12 cellular contexts compared by ENCODE assay signal in the genomic region with DNA sequence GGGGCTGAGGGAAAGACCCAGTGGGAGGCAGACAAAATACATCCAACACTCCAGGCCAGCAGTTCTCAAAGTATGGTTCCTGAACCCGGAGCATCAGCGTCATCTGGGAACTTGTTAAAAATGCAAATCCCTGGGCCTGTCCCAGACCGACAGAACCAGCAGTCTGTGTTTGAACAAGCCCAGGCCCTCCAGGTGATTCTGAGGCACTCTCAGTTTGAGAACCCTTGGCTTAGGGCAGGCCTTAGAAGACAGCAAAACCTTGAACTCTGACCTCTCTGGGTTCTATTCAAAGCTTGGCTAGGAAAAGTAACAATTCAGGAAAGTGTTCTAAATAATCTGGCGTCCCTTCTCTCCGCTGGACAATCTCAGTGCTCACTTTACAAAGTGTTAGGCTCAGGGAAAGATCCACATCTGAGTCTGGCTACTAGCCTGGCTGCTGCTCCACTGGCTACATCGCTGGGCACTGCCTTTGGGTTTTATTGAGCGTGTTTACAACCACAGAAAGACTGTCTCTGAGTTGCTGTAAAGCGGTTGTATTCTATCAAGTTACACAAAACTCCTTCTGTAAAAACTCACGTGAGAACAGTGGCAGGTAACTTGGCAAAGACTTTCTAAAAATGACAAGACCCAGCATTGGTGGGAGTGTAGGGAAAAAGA.
A peak's percentile ranks its signal among the peaks of the same experiment; 100 is the strongest.
DNase-seq lines count a peak whose midpoint lies in the region; ATAC-seq, FAIRE-seq and TF ChIP-seq lines count a peak whose summit lies in the region.
"Had no signal": no experiment of that assay in that cellular context is flagged by ENCODE, and none has a peak within 500 bp of the region (broad histone marks: within the 10 kb centered on the region; RNA-seq: fewer than 3 reads in every experiment).

No MANE protein-coding gene starts in this region.

- H3K4me3 ChIP-seq in Peyer's patch, result no peak overlapping the region
- H3K4me3 ChIP-seq: ovary had no signal

- no peaks in the 10 kb centered on the region for H3K36me3 ChIP-seq in Peyer's patch
- H3K36me3 ChIP-seq: ovary had no signal

- no peaks in the 10 kb centered on the region for H3K36me3 Mint-ChIP-seq in activated naive CD4-positive, alpha-beta T cell treated with anti-CD3 and anti-CD28 coated beads, Interleukin-2, amount 50 U/mL, for 24 hours
- no peaks in the 10 kb centered on the region for H3K36me3 Mint-ChIP-seq in T-helper 17 cell (ENCODE audit: low read depth)
- H3K36me3 Mint-ChIP-seq in stimulated activated naive B cell treated with anti-CD40 and anti-IgM and Interleukin-4, amounts not matched to agents 10 μg/mL and 1 μg/mL and 100 μg/mL, for 72 hours, result peaks cover 0 to 3% of the 10 kb centered on the region in 2 donors

- peak overlapping the region; percentile 90 for H3K27ac Mint-ChIP-seq in activated naive CD4-positive, alpha-beta T cell treated with anti-CD3 and anti-CD28 coated beads, Interleukin-2, amount 50 U/mL, for 24 hours
- H3K27ac Mint-ChIP-seq in T-helper 17 cell, result peak overlapping the region; percentile 59
- H3K27ac Mint-ChIP-seq in stimulated activated naive B cell treated with anti-CD40 and anti-IgM and Interleukin-4, amounts not matched to agents 10 μg/mL and 1 μg/mL and 100 μg/mL, for 72 hours, result peak overlapping the region; percentile 93

- H3K4me1 ChIP-seq in Peyer's patch, result peaks cover 0 to 13% (median 2%) of the 10 kb centered on the region in 4 donors

- TF ChIP-seq CTCF in Peyer's patch (IDR thresholded peaks at IDR 0.05), result no peak

- ATAC-seq in HG02759 (IDR thresholded peaks at IDR 0.05; ENCODE audit: unreplicated experiment), result peak; percentile 22
- ATAC-seq in T-helper 17 cell, result no peak
- ATAC-seq in stimulated activated naive B cell treated with anti-CD40 and anti-IgM and Interleukin-4, amounts not matched to agents 10 μg/mL and 1 μg/mL and 100 μg/mL, for 72 hours (replicated peaks), result no peak
- no peak for ATAC-seq in GM21423 (IDR thresholded peaks at IDR 0.05; ENCODE audit: unreplicated experiment)

- no peak for DNase-seq in activated naive CD4-positive, alpha-beta T cell (lab: John Stamatoyannopoulos, UW)
- DNase-seq in T-helper 17 cell, result no peak
- no peak for DNase-seq in stimulated activated naive B cell treated with anti-CD40 and anti-IgM and Interleukin-4, amounts not matched to agents 10 μg/mL and 1 μg/mL and 100 μg/mL, for 72 hours
- DNase-seq in HTR-8/SVneo (ENCODE audit: insufficient read length, low spot score), result no peak
- no peak for DNase-seq in Peyer's patch
- DNase-seq: glutamatergic neuron, NCI-H1048, ovary had no signal

- H3K4me1 Mint-ChIP-seq in activated naive CD4-positive, alpha-beta T cell treated with anti-CD3 and anti-CD28 coated beads, Interleukin-2, amount 50 U/mL, for 24 hours, result peaks cover 79% of the 10 kb centered on the region
- peaks cover 31% of the 10 kb centered on the region for H3K4me1 Mint-ChIP-seq in T-helper 17 cell
- peaks cover 56 to 79% of the 10 kb centered on the region in 2 donors for H3K4me1 Mint-ChIP-seq in stimulated activated naive B cell treated with anti-CD40 and anti-IgM and Interleukin-4, amounts not matched to agents 10 μg/mL and 1 μg/mL and 100 μg/mL, for 72 hours

- peak overlapping the region; percentile 26 for H3K4me3 Mint-ChIP-seq in activated naive CD4-positive, alpha-beta T cell treated with anti-CD3 and anti-CD28 coated beads, Interleukin-2, amount 50 U/mL, for 24 hours
- no peak overlapping the region for H3K4me3 Mint-ChIP-seq in T-helper 17 cell
- peak overlapping the region in 1 of 2 donors; percentile 41 for H3K4me3 Mint-ChIP-seq in stimulated activated naive B cell treated with anti-CD40 and anti-IgM and Interleukin-4, amounts not matched to agents 10 μg/mL and 1 μg/mL and 100 μg/mL, for 72 hours

- H3K27ac ChIP-seq in Peyer's patch, result no peak overlapping the region
- H3K27ac ChIP-seq: ovary had no signal

- H3K9me3 Mint-ChIP-seq in activated naive CD4-positive, alpha-beta T cell treated with anti-CD3 and anti-CD28 coated beads, Interleukin-2, amount 50 U/mL, for 24 hours, result no peaks in the 10 kb centered on the region
- H3K9me3 Mint-ChIP-seq in stimulated activated naive B cell treated with anti-CD40 and anti-IgM and Interleukin-4, amounts not matched to agents 10 μg/mL and 1 μg/mL and 100 μg/mL, for 72 hours, result no peaks in the 10 kb centered on the region

- FAIRE-seq in HTR-8/SVneo (lab: Jason Lieb, UNC), result no peak
- FAIRE-seq: G401.6 had no signal

- no peaks in the 10 kb centered on the region for H3K27me3 ChIP-seq in Peyer's patch
- H3K27me3 ChIP-seq: ovary had no signal

- no peak for TF ChIP-seq POLR2A in Peyer's patch (IDR thresholded peaks at IDR 0.05)

- H3K9me3 ChIP-seq in T-helper 17 cell (ENCODE audit: control insufficient read depth, low read length, poor library complexity, severe bottlenecking) (no peaks in the 10 kb centered on the region), Peyer's patch (no peaks in the 10 kb centered on the region)
- H3K9me3 ChIP-seq: ovary had no signal

- no peaks in the 10 kb centered on the region for H3K27me3 Mint-ChIP-seq in activated naive CD4-positive, alpha-beta T cell treated with anti-CD3 and anti-CD28 coated beads, Interleukin-2, amount 50 U/mL, for 24 hours
- H3K27me3 Mint-ChIP-seq in T-helper 17 cell, result no peaks in the 10 kb centered on the region
- H3K27me3 Mint-ChIP-seq in stimulated activated naive B cell treated with anti-CD40 and anti-IgM and Interleukin-4, amounts not matched to agents 10 μg/mL and 1 μg/mL and 100 μg/mL, for 72 hours, result no peaks in the 10 kb centered on the region
